1 cellular context compared by ENCODE assay signal in the genomic region with DNA sequence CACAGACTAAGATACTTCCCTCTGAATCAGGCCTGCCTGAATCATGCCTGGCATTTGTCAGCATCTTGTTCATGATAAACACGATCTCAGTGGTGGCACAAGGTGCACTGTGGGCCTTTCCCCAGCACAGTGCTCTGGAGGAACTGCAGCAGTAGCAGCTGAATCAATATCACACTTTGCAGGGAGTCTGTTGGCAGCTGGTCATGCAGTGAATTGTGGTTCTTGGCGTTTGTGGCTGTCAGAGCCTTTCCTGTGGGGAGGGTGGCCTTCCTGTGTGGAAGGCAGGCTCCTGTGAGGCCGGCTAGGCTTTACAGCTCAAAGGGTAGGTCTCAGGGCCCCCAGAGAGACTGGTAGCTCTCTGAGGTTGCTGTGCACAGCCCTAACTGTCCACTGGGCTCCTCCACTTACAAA.
TF ChIP-seq lines count a peak whose summit lies in the region.

No MANE protein-coding gene starts in this region.

TF ChIP-seq in H1, 55 proteins besides CTCF, POLR2A, EP300 and RAD21:
- TF ChIP-seq RNF2 (IDR thresholded peaks at IDR 0.05; ENCODE audit: borderline replicate concordance, low read depth, low read length, missing control alignments, poor library complexity, severe bottlenecking) (no peak), HDAC6 (IDR thresholded peaks at IDR 0.05; ENCODE audit: low read depth, low read length) (no peak), SP4 (IDR thresholded peaks at IDR 0.05; ENCODE audit: low read length) (no peak), KDM1A (IDR thresholded peaks at IDR 0.05; ENCODE audit: borderline replicate concordance, low read length) (no peak), TCF12 (IDR thresholded peaks at IDR 0.05; ENCODE audit: low read depth, low read length) (no peak), BCL11A (IDR thresholded peaks at IDR 0.05; ENCODE audit: low read depth in 2 of 2, low read length in 2 of 2) (no peak), HDAC2 (IDR thresholded peaks at IDR 0.05; ENCODE audit: borderline replicate concordance in 1 of 2, low read depth in 2 of 2, low read length in 2 of 2) (no peak), JUND (IDR thresholded peaks at IDR 0.05; ENCODE audit: low read length) (no peak), SRF (IDR thresholded peaks at IDR 0.05; ENCODE audit: low read depth, low read length) (no peak)
